ENCODE assay signal across 21 cellular contexts in the genomic region with DNA sequence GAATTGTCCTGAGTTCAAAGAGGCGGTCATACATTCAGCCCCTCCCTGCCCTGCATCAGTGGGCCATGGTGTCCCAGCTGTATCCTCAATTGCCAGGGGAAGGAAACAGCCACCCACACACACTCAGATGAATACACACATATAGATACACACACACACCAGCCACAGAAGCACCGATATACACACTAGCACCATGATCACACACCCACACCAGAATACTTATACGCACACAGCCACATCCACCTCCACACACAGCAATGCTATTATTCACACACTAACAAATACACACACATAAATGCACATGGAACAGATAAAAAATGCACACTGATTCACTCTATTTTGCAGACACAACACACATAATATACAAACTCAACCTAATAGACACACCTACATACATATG. TPM values are rescaled to one million over a fixed set of nuclear protein-coding genes. Genes with fewer than 3 reads are reported as not detected.
DNase-seq lines count a peak whose midpoint lies in the region; ATAC-seq, FAIRE-seq and TF ChIP-seq lines count a peak whose summit lies in the region.
"Had no signal": no experiment of that assay in that cellular context is flagged by ENCODE, and none has a peak within 500 bp of the region (broad histone marks: within the 10 kb centered on the region; RNA-seq: fewer than 3 reads in every experiment).

No MANE protein-coding gene starts in this region.

- no peaks in the 10 kb centered on the region for H3K79me2 ChIP-seq in smooth muscle cell (ENCODE audit: low read depth)

- H3K36me3 Mint-ChIP-seq in naive B cell, result no peaks in the 10 kb centered on the region

- H4K20me1 ChIP-seq in smooth muscle cell (ENCODE audit: low read depth), result no peaks in the 10 kb centered on the region

- H3K4me1 Mint-ChIP-seq in naive B cell, result peaks cover 28 to 45% (median 30%) of the 10 kb centered on the region in 3 donors

- H3K9me3 Mint-ChIP-seq in naive B cell, result peaks cover 0 to 4% (median 0%) of the 10 kb centered on the region in 7 donors
- H3K9me3 Mint-ChIP-seq: CD4-positive, alpha-beta T cell had no signal

- WGBS in smooth muscle cell (ENCODE audit: low lambda C conversion rate), result 83% methylated on average over 3 of the region's 3 CpGs
- WGBS in esophagus muscularis mucosa, result 91% methylated on average over 3 of the region's 3 CpGs

- no peaks in the 10 kb centered on the region for H3K36me3 ChIP-seq in smooth muscle cell (ENCODE audit: low read depth)
- no peaks in the 10 kb centered on the region for H3K36me3 ChIP-seq in esophagus muscularis mucosa

- TF ChIP-seq CTCF in smooth muscle cell (IDR thresholded peaks at IDR 0.05; ENCODE audit: borderline replicate concordance, insufficient read depth, poor library complexity, severe bottlenecking), result no peak
- no peak for TF ChIP-seq CTCF in esophagus muscularis mucosa (IDR thresholded peaks at IDR 0.05)

- H3K4me1 ChIP-seq in smooth muscle cell (ENCODE audit: low read depth), result peaks cover 15% of the 10 kb centered on the region
- H3K4me1 ChIP-seq in esophagus muscularis mucosa, result peaks cover 5 to 14% (median 7%) of the 10 kb centered on the region in 4 donors

- H3K27ac ChIP-seq in smooth muscle cell (ENCODE audit: low read depth) (no peak overlapping the region), esophagus muscularis mucosa (replicated peaks in 1 of 4) (no peak overlapping the region)

- no peak overlapping the region for H3K9ac ChIP-seq in smooth muscle cell (ENCODE audit: low read depth)

- H3K4me3 Mint-ChIP-seq in naive B cell, result peak overlapping the region in 3 of 8 donors; percentile 10 to 22 (median 10)
- H3K4me3 Mint-ChIP-seq: CD4-positive, alpha-beta T cell had no signal

- H3K27me3 Mint-ChIP-seq in naive B cell, result peaks cover 49 to 68% (median 53%) of the 10 kb centered on the region in 3 donors

- peaks cover 60% of the 10 kb centered on the region for H3K27me3 ChIP-seq in smooth muscle cell (ENCODE audit: low read depth)
- peaks cover 3 to 96% (median 44%) of the 10 kb centered on the region in 4 donors for H3K27me3 ChIP-seq in esophagus muscularis mucosa

- DNase-seq in GM12891 (ENCODE audit: insufficient read length, low spot score) (no peak), dermis blood vessel endothelial cell (peak; percentile 49), naive B cell (no peak), middle frontal gyrus (ENCODE audit: extremely low spot score, low spot score) (no peak), T-helper 2 cell (no peak), smooth muscle cell (lab: John Stamatoyannopoulos, UW; ENCODE audit: unreplicated experiment) (no peak), esophagus muscularis mucosa (ENCODE audit: extremely low spot score) (no peak)
- DNase-seq: ACHN; CD4-positive, alpha-beta T cell; COR-L47; DMS79 treated with DMSO at 0.1 percent for 48 hours; Karpas-422; MV-4-11; NCI-H1105 treated with DMSO at 0.1 percent for 48 hours; NCI-H1694; NCI-H2081; NCI-H2171; NCI-H345; NCI-H774 had no signal

- no peak overlapping the region for H2AFZ ChIP-seq in smooth muscle cell (ENCODE audit: low read depth)

- no peak overlapping the region for H3K4me2 ChIP-seq in smooth muscle cell

- H3K4me3 ChIP-seq in smooth muscle cell (no peak overlapping the region), esophagus muscularis mucosa (no peak overlapping the region)

- TF ChIP-seq EP300 in esophagus muscularis mucosa (IDR thresholded peaks at IDR 0.05), result no peak

- intact Hi-C loops in esophagus muscularis mucosa (cut with DNase I), result no loop called here

- H3F3A ChIP-seq in smooth muscle cell (ENCODE audit: low read depth), result no peaks in the 10 kb centered on the region

- H3K9me3 ChIP-seq in smooth muscle cell (replicated peaks; ENCODE audit: low read depth), result no peaks in the 10 kb centered on the region
- peaks cover 0 to 3% (median 0%) of the 10 kb centered on the region in 4 donors for H3K9me3 ChIP-seq in esophagus muscularis mucosa

- peak; percentile 23 to 36 for ATAC-seq in naive B cell (ENCODE audit: low read depth in 2 of 2)
- ATAC-seq: Panc1, SK-N-SH treated with all-trans-retinoic acid at 6 μM for 48 hours had no signal

- FAIRE-seq in GM12891 (lab: Jason Lieb, UNC), result peak; percentile 69

- peak overlapping the region in 1 of 6 donors; percentile 26 for H3K27ac Mint-ChIP-seq in naive B cell
- H3K27ac Mint-ChIP-seq: CD4-positive, alpha-beta T cell had no signal

- no peak for TF ChIP-seq POLR2A in GM12891 (IDR thresholded peaks at IDR 0.05; ENCODE audit: low read depth, low read length)
- no peak for TF ChIP-seq POLR2A in esophagus muscularis mucosa (IDR thresholded peaks at IDR 0.05; ENCODE audit: low read depth)

TF ChIP-seq in GM12891, 5 proteins besides CTCF, POLR2A, EP300 and RAD21:
- no peak for TF ChIP-seq PAX5 (IDR thresholded peaks at IDR 0.05; ENCODE audit: insufficient read depth, low read length, severe bottlenecking)
- no peak for TF ChIP-seq POU2F2 (IDR thresholded peaks at IDR 0.05; ENCODE audit: low read depth, low read length)
- 0 out of 2 replicates have a peak, but pooled peaks have one; percentile 38 for TF ChIP-seq POLR2AphosphoS5 (IDR thresholded peaks at IDR 0.05; ENCODE audit: low read depth, low read length)
- no peak for TF ChIP-seq TAF1 (IDR thresholded peaks at IDR 0.05; ENCODE audit: low read depth, low read length)

RNA-seq across cellular contexts. Expression of a gene that starts 1.4 kb away (rescaled TPM):
- 0.51 TPM for polyA plus RNA-seq in GM12891 (2012; ENCODE audit: low read depth, missing spikeins)
- total RNA-seq in dermis blood vessel endothelial cell (351 and 380 TPM in 2 replicates), smooth muscle cell (not detected in 2 replicates), esophagus muscularis mucosa (10 to 100 TPM; 40.6 to 68.8 (median 47.6) TPM)
- polyA plus RNA-seq in naive B cell (ENCODE audit: low read depth in 6 of 6) (under 1 TPM in 3 of 6 donors, not detected in 3; 0.18 to 0.44 (median 0.36) TPM), smooth muscle cell (1.0 TPM in 2 replicates)

Comparison
In these comparisons a context has a peak if more than half of its experiments do, and no peak if none do; other contexts are left out.
1. RNA of a gene that starts 1.4 kb away (total RNA-seq): 351 to 380 TPM in dermis blood vessel endothelial cell and 40.6 to 68.8 TPM in esophagus muscularis mucosa; not detected in smooth muscle cell; every median in the first group is over 10 times any median in the second.